8 cellular contexts compared by ENCODE assay signal in genomic region chr4:145938618-145939177, GRCh38. TPM values are rescaled to one million over a fixed set of nuclear protein-coding genes. Genes with fewer than 3 reads are reported as not detected.
A peak's percentile ranks its signal among the peaks of the same experiment; 100 is the strongest.
DNase-seq lines count a peak whose midpoint lies in the region; ATAC-seq and TF ChIP-seq lines count a peak whose summit lies in the region.

TSS of gene ZNF827 (minus strand) at chr4:145938823. CDS start at chr4:145938407, 416 bp downstream.

- H3K4me1 ChIP-seq in CD8-positive, alpha-beta T cell (ENCODE audit: insufficient read depth, low read length) = peaks cover 28% of the 10 kb centered on the region
- peaks cover 0 to 28% (median 19%) of the 10 kb centered on the region in 12 donors for H3K4me1 ChIP-seq in heart left ventricle
- peaks cover 11% of the 10 kb centered on the region for H3K4me1 ChIP-seq in upper lobe of right lung

- no peaks in the 10 kb centered on the region for H3K9me3 Mint-ChIP-seq in CD8-positive, alpha-beta T cell
- peaks cover 0 to 3% (median 0%) of the 10 kb centered on the region in 3 donors for H3K9me3 Mint-ChIP-seq in IgD-negative memory B cell
- no peaks in the 10 kb centered on the region for H3K9me3 Mint-ChIP-seq in activated naive CD8-positive, alpha-beta T cell treated with anti-CD3 and anti-CD28 coated beads, Interleukin-2, amount 50 U/mL, for 24 hours

- H3K27ac ChIP-seq in CD8-positive, alpha-beta T cell (ENCODE audit: low read depth, low read length) = peak within 1 kb of the TSS; percentile 72
- peak within 1 kb of the TSS; percentile 79 to 99 (median 96) for H3K27ac ChIP-seq in heart left ventricle
- peak within 1 kb of the TSS; percentile 67 for H3K27ac ChIP-seq in upper lobe of right lung

- H3K4me1 Mint-ChIP-seq in CD8-positive, alpha-beta T cell (ENCODE audit: low read depth) = peaks cover 37% of the 10 kb centered on the region
- H3K4me1 Mint-ChIP-seq in IgD-negative memory B cell = peaks cover 24 to 28% (median 24%) of the 10 kb centered on the region in 3 donors
- H3K4me1 Mint-ChIP-seq in activated naive CD8-positive, alpha-beta T cell treated with anti-CD3 and anti-CD28 coated beads, Interleukin-2, amount 50 U/mL, for 24 hours = peaks cover 45% of the 10 kb centered on the region

- TF ChIP-seq POLR2A in heart left ventricle (IDR thresholded peaks at IDR 0.05) = no peak

- H3K27ac Mint-ChIP-seq in CD8-positive, alpha-beta T cell = peak within 1 kb of the TSS; percentile 96
- peak within 1 kb of the TSS; percentile 77 to 97 (median 97) for H3K27ac Mint-ChIP-seq in IgD-negative memory B cell
- peak within 1 kb of the TSS; percentile 96 for H3K27ac Mint-ChIP-seq in activated naive CD8-positive, alpha-beta T cell treated with anti-CD3 and anti-CD28 coated beads, Interleukin-2, amount 50 U/mL, for 24 hours

- H3K36me3 Mint-ChIP-seq in CD8-positive, alpha-beta T cell = peaks cover 14% of the 10 kb centered on the region
- H3K36me3 Mint-ChIP-seq in IgD-negative memory B cell = peaks cover 2% of the 10 kb centered on the region
- H3K36me3 Mint-ChIP-seq in activated naive CD8-positive, alpha-beta T cell treated with anti-CD3 and anti-CD28 coated beads, Interleukin-2, amount 50 U/mL, for 24 hours (ENCODE audit: low read depth) = peaks cover 4% of the 10 kb centered on the region

- peak within 1 kb of the TSS; percentile 94 for H3K4me3 Mint-ChIP-seq in CD8-positive, alpha-beta T cell
- H3K4me3 Mint-ChIP-seq in IgD-negative memory B cell = peak within 1 kb of the TSS; percentile 86 to 99 (median 92)
- H3K4me3 Mint-ChIP-seq in activated naive CD8-positive, alpha-beta T cell treated with anti-CD3 and anti-CD28 coated beads, Interleukin-2, amount 50 U/mL, for 24 hours = peak within 1 kb of the TSS; percentile 96

- POLR2A ChIA-PET in CD8-positive, alpha-beta T cell (lab: Charles Lee) = interaction anchor here (0.6 to 1.3 kb wide), 8 partner anchors 21 to 1738 kb away, joined by 3 to 4 read pairs (median 3); partner anchors contain the start of gene MMAA

- H3K27me3 Mint-ChIP-seq in CD8-positive, alpha-beta T cell (ENCODE audit: low read depth) = no peaks in the 10 kb centered on the region
- H3K27me3 Mint-ChIP-seq in IgD-negative memory B cell = no peaks in the 10 kb centered on the region
- no peaks in the 10 kb centered on the region for H3K27me3 Mint-ChIP-seq in activated naive CD8-positive, alpha-beta T cell treated with anti-CD3 and anti-CD28 coated beads, Interleukin-2, amount 50 U/mL, for 24 hours

- WGBS in heart left ventricle, 4 donors = 2 to 3% (median 2%) methylated on average over 32 of the region's 32 CpGs

- peak within 1 kb of the TSS; percentile 91 for H3K4me3 ChIP-seq in CD8-positive, alpha-beta T cell (ENCODE audit: low read depth, low read length)
- H3K4me3 ChIP-seq in heart left ventricle = peak within 1 kb of the TSS; percentile 70 to 93 (median 80)
- H3K4me3 ChIP-seq in upper lobe of right lung = peak within 1 kb of the TSS; percentile 84

- no peak for TF ChIP-seq CTCF in CD8-positive, alpha-beta T cell (IDR thresholded peaks at IDR 0.05)
- no peak for TF ChIP-seq CTCF in heart left ventricle (IDR thresholded peaks at IDR 0.05)
- TF ChIP-seq CTCF in upper lobe of right lung (IDR thresholded peaks at IDR 0.05) = no peak

- H3K36me3 ChIP-seq in CD8-positive, alpha-beta T cell (ENCODE audit: insufficient read depth, low read length) = no peaks in the 10 kb centered on the region
- no peaks in the 10 kb centered on the region for H3K36me3 ChIP-seq in heart left ventricle
- no peaks in the 10 kb centered on the region for H3K36me3 ChIP-seq in upper lobe of right lung

- intact Hi-C loops in CD8-positive, alpha-beta T cell (cut with DNase I, micrococcal nuclease) = loop anchor here (1.0 to 10.0 kb wide), 16 partner anchors 18 to 1746 kb away; partner anchors contain the start of genes LSM6 (in 2 of the 2), SLC10A7 (in 2 of the 2), ABCE1 (in 1 of the 2) and ANAPC10 (in 1 of the 2)
- intact Hi-C loops in heart left ventricle (cut with DNase I) = loop anchor here in 7 of 10 donors (2.0 to 10.0 kb wide), 13 partner anchors 51 to 324 kb away; partner anchors contain the start of genes MMAA (in 3 of the 7) and LSM6 (in 2 of the 7)
- intact Hi-C loops in upper lobe of right lung (cut with DNase I) = no loop called here

- no peaks in the 10 kb centered on the region for H3K27me3 ChIP-seq in CD8-positive, alpha-beta T cell (ENCODE audit: insufficient read depth, low read length)
- H3K27me3 ChIP-seq in heart left ventricle (no peaks in the 10 kb centered on the region), upper lobe of right lung (no peaks in the 10 kb centered on the region)

- peak; percentile 43 to 83 (median 69) for DNase-seq in CD8-positive, alpha-beta T cell
- DNase-seq in activated naive CD8-positive, alpha-beta T cell treated with anti-CD3 and anti-CD28 coated beads, Interleukin-2, amount 50 U/mL, for 24 hours = peak; percentile 66
- DNase-seq in heart left ventricle (peak; percentile 68 to 75 (median 72)), pons (ENCODE audit: low spot score) (peak; percentile 75), upper lobe of right lung (peak; percentile 79)

- H3K9me3 ChIP-seq in CD8-positive, alpha-beta T cell (ENCODE audit: low read length) = no peaks in the 10 kb centered on the region
- H3K9me3 ChIP-seq in heart left ventricle (no peaks in the 10 kb centered on the region), upper lobe of right lung (no peaks in the 10 kb centered on the region)

- ATAC-seq in CD8-positive, alpha-beta T cell = peak; percentile 44
- ATAC-seq in GM19452 (IDR thresholded peaks at IDR 0.05; ENCODE audit: unreplicated experiment) = peak; percentile 37
- ATAC-seq in SK-N-SH treated with all-trans-retinoic acid at 6 μM for 48 hours = peak; percentile 33
- peak; percentile 53 for ATAC-seq in activated naive CD8-positive, alpha-beta T cell treated with anti-CD3 and anti-CD28 coated beads, Interleukin-2, amount 50 U/mL, for 24 hours
- ATAC-seq in heart left ventricle = peak; percentile 54 to 66 (median 61)
- ATAC-seq in upper lobe of right lung = peak; percentile 65

- CTCF ChIA-PET in CD8-positive, alpha-beta T cell (lab: Charles Lee) = interaction anchor here (1.0 to 2.2 kb wide), 4 partner anchors 17 to 320 kb away, joined by 3 to 7 read pairs (median 4); partner anchors contain the start of gene MMAA

TF ChIP-seq in SK-N-SH treated with all-trans-retinoic acid at 6 μM for 48 hours, 23 proteins besides CTCF, POLR2A, EP300 and RAD21:
- TF ChIP-seq, protein P1, sequence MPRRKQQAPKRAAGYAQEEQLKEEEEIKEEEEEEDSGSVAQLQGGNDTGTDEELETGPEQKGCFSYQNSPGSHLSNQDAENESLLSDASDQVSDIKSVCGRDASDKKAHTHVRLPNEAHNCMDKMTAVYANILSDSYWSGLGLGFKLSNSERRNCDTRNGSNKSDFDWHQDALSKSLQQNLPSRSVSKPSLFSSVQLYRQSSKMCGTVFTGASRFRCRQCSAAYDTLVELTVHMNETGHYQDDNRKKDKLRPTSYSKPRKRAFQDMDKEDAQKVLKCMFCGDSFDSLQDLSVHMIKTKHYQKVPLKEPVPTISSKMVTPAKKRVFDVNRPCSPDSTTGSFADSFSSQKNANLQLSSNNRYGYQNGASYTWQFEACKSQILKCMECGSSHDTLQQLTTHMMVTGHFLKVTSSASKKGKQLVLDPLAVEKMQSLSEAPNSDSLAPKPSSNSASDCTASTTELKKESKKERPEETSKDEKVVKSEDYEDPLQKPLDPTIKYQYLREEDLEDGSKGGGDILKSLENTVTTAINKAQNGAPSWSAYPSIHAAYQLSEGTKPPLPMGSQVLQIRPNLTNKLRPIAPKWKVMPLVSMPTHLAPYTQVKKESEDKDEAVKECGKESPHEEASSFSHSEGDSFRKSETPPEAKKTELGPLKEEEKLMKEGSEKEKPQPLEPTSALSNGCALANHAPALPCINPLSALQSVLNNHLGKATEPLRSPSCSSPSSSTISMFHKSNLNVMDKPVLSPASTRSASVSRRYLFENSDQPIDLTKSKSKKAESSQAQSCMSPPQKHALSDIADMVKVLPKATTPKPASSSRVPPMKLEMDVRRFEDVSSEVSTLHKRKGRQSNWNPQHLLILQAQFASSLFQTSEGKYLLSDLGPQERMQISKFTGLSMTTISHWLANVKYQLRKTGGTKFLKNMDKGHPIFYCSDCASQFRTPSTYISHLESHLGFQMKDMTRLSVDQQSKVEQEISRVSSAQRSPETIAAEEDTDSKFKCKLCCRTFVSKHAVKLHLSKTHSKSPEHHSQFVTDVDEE (CRISPR knock-in tag; IDR thresholded peaks at IDR 0.05) = peak; percentile 42; the same call in 1 of the 2 replicates
- TF ChIP-seq RARB (CRISPR knock-in tag; IDR thresholded peaks at IDR 0.05) (no peak), TCF4 (CRISPR knock-in tag; IDR thresholded peaks at IDR 0.05; ENCODE audit: borderline replicate concordance) (0 out of 2 replicates have a peak, but pooled peaks have one; percentile 20), ZFP3 (CRISPR knock-in tag; IDR thresholded peaks at IDR 0.05) (peak; percentile 20; the same call in 1 of the 2 replicates)

RNA-seq across cellular contexts. Expression of gene ZNF827, which starts in this region (rescaled TPM):
- 10 to 100 TPM; 35.4 to 36.6 TPM for total RNA-seq in CD8-positive, alpha-beta T cell
- polyA plus RNA-seq in IgD-negative memory B cell (6.5 TPM), heart left ventricle (1 to 10 TPM; 4.5 to 9.2 TPM)
- total RNA-seq in heart left ventricle (10 to 100 TPM in 8 of 9 donors, 1 to 10 TPM in 1; 9.5 to 30.1 (median 18.6) TPM), upper lobe of right lung (11.2 TPM)

Comparison
In these comparisons a context has a peak if more than half of its experiments do, and no peak if none do; other contexts are left out.
1. Peak in every context shown above with its lines: DNase-seq, ATAC-seq, H3K4me3 ChIP-seq and H3K27ac ChIP-seq.